In the genomic region with DNA sequence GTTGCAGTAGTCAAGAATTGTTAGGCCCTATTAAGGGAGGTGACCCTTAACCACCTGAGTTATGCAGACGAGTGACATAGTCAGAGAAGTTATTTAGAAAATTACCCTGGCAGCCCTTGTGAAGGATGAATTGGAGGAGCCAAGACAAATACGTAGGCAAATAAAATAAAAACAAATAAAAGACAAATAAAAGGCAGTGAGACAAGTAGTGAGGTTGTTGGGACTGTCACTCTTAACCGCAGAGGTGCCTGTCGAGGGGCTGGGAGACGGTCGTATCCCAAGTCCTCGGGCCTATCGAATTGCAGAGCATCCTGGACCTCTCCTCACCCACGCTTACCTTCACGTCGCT, we compare ENCODE assay signal across 8 cellular contexts. TPM values are rescaled to one million over a fixed set of nuclear protein-coding genes. Genes with fewer than 3 reads are reported as not detected.
DNase-seq lines count a peak whose midpoint lies in the region; ATAC-seq and TF ChIP-seq lines count a peak whose summit lies in the region.

No MANE protein-coding gene starts in this region.

- peak overlapping the region; percentile 86 for H3K4me3 Mint-ChIP-seq in WTC11

- H3K4me3 ChIP-seq in iPS-18a (ENCODE audit: low read length) (peak overlapping the region; percentile 77), spleen (peak overlapping the region; percentile 33 to 80 (median 51))

- peaks cover 6% of the 10 kb centered on the region for H3K4me1 Mint-ChIP-seq in WTC11

- in situ Hi-C loops in G401 (cut with HindIII; ENCODE audit: low sequenced_read_pairs) = no loop called here

- POLR2A ChIA-PET in WTC11 (lab: Charles Lee) = interaction anchor here (0.6 to 2.6 kb wide), 5 partner anchors 15 to 266 kb away, joined by 3 to 12 read pairs (median 7); a partner anchor contains a TSS

- no peak for TF ChIP-seq POLR2A in spleen (IDR thresholded peaks at IDR 0.05)

- H3K27me3 ChIP-seq in iPS-18a (ENCODE audit: control insufficient read depth, insufficient read depth, low read length) (no peaks in the 10 kb centered on the region), spleen (replicated peaks in 1 of 7) (peaks cover 0 to 12% (median 3%) of the 10 kb centered on the region in 7 donors)

- H3K27ac ChIP-seq in iPS-18a (ENCODE audit: low read length) = no peak overlapping the region
- H3K27ac ChIP-seq in spleen = peak overlapping the region in 6 of 8 donors; percentile 49 to 88 (median 82)

- peaks cover 17% of the 10 kb centered on the region for H3K9me3 ChIP-seq in iPS-18a (ENCODE audit: control insufficient read depth, low read depth, low read length)
- no peaks in the 10 kb centered on the region for H3K9me3 ChIP-seq in spleen

- no peaks in the 10 kb centered on the region for H3K9me3 Mint-ChIP-seq in WTC11

- no peaks in the 10 kb centered on the region for H3K36me3 ChIP-seq in iPS-18a (ENCODE audit: control insufficient read depth, low read depth, low read length)
- no peaks in the 10 kb centered on the region for H3K36me3 ChIP-seq in spleen

- no peak for TF ChIP-seq CTCF in WTC11 (IDR thresholded peaks at IDR 0.05)
- TF ChIP-seq CTCF in spleen (IDR thresholded peaks at IDR 0.05 in 8 of 11, conservative IDR thresholded peaks at IDR 0.05 in 3 of 11) = no peak

- DNase-seq in WTC11 (ENCODE audit: low spot score) (no peak), spleen (no peak), GM19240 (ENCODE audit: insufficient read length, low spot score) (no peak), NCI-H1105 treated with DMSO at 0.1 percent for 48 hours (lab: John Stamatoyannopoulos, UW) (no peak), G401 (ENCODE audit: low spot score) (no peak)

- intact Hi-C loops in spleen (cut with DNase I; ENCODE audit: low total_unique reads) = no loop called here

- no peaks in the 10 kb centered on the region; the same call in 1 of the 2 replicates for H3K27me3 Mint-ChIP-seq in WTC11 (ENCODE audit: low read depth)

- H3K36me3 Mint-ChIP-seq in WTC11 = no peaks in the 10 kb centered on the region

- ATAC-seq in GM21529 (IDR thresholded peaks at IDR 0.05; ENCODE audit: unreplicated experiment) = peak; percentile 1
- ATAC-seq in WTC11 = no peak
- no peak for ATAC-seq in GM21423 (IDR thresholded peaks at IDR 0.05; ENCODE audit: unreplicated experiment)

- peak overlapping the region; percentile 23 for H3K9ac ChIP-seq in iPS-18a (ENCODE audit: low read length)

- 8 to 34% (median 13%) methylated on average over 8 to 11 of the region's 11 CpGs for WGBS in spleen, 5 donors

- CTCF ChIA-PET in WTC11 (lab: Charles Lee) = interaction anchor here (0.9 to 2.6 kb wide), 12 partner anchors 15 to 495 kb away, joined by 3 to 19 read pairs (median 5); a partner anchor contains a TSS

- peak overlapping the region; percentile 57; the same call in 1 of the 2 replicates for H3K27ac Mint-ChIP-seq in WTC11

- no peaks in the 10 kb centered on the region for H3K4me1 ChIP-seq in iPS-18a (ENCODE audit: control insufficient read depth, low read depth, low read length)
- H3K4me1 ChIP-seq in spleen = peaks cover 0 to 24% (median 0%) of the 10 kb centered on the region in 6 donors

TF ChIP-seq in WTC11, 78 proteins besides CTCF, POLR2A, EP300 and RAD21 (continues in another document):
- TF ChIP-seq, protein P1, sequence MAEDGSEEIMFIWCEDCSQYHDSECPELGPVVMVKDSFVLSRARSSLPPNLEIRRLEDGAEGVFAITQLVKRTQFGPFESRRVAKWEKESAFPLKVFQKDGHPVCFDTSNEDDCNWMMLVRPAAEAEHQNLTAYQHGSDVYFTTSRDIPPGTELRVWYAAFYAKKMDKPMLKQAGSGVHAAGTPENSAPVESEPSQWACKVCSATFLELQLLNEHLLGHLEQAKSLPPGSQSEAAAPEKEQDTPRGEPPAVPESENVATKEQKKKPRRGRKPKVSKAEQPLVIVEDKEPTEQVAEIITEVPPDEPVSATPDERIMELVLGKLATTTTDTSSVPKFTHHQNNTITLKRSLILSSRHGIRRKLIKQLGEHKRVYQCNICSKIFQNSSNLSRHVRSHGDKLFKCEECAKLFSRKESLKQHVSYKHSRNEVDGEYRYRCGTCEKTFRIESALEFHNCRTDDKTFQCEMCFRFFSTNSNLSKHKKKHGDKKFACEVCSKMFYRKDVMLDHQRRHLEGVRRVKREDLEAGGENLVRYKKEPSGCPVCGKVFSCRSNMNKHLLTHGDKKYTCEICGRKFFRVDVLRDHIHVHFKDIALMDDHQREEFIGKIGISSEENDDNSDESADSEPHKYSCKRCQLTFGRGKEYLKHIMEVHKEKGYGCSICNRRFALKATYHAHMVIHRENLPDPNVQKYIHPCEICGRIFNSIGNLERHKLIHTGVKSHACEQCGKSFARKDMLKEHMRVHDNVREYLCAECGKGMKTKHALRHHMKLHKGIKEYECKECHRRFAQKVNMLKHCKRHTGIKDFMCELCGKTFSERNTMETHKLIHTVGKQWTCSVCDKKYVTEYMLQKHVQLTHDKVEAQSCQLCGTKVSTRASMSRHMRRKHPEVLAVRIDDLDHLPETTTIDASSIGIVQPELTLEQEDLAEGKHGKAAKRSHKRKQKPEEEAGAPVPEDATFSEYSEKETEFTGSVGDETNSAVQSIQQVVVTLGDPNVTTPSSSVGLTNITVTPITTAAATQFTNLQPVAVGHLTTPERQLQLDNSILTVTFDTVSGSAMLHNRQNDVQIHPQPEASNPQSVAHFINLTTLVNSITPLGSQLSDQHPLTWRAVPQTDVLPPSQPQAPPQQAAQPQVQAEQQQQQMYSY (CRISPR knock-in tag; IDR thresholded peaks at IDR 0.05) = no peak
- TF ChIP-seq CBFB (CRISPR knock-in tag; IDR thresholded peaks at IDR 0.05; ENCODE audit: low read depth) (no peak), NFATC4 (CRISPR knock-in tag; IDR thresholded peaks at IDR 0.05) (no peak), ESRRA (CRISPR knock-in tag; IDR thresholded peaks at IDR 0.05; ENCODE audit: borderline replicate concordance) (no peak), EMX1 (CRISPR knock-in tag; IDR thresholded peaks at IDR 0.05) (no peak), NR3C1 (CRISPR knock-in tag; conservative IDR thresholded peaks at IDR 0.05; ENCODE audit: low read depth) (no peak), FOXP1 (CRISPR knock-in tag; IDR thresholded peaks at IDR 0.05; ENCODE audit: borderline replicate concordance) (no peak)
- TF ChIP-seq, protein P2, sequence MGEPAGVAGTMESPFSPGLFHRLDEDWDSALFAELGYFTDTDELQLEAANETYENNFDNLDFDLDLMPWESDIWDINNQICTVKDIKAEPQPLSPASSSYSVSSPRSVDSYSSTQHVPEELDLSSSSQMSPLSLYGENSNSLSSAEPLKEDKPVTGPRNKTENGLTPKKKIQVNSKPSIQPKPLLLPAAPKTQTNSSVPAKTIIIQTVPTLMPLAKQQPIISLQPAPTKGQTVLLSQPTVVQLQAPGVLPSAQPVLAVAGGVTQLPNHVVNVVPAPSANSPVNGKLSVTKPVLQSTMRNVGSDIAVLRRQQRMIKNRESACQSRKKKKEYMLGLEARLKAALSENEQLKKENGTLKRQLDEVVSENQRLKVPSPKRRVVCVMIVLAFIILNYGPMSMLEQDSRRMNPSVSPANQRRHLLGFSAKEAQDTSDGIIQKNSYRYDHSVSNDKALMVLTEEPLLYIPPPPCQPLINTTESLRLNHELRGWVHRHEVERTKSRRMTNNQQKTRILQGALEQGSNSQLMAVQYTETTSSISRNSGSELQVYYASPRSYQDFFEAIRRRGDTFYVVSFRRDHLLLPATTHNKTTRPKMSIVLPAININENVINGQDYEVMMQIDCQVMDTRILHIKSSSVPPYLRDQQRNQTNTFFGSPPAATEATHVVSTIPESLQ (CRISPR knock-in tag; IDR thresholded peaks at IDR 0.05) = no peak
- TF ChIP-seq, protein P3, sequence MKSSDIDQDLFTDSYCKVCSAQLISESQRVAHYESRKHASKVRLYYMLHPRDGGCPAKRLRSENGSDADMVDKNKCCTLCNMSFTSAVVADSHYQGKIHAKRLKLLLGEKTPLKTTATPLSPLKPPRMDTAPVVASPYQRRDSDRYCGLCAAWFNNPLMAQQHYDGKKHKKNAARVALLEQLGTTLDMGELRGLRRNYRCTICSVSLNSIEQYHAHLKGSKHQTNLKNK (CRISPR knock-in tag; IDR thresholded peaks at IDR 0.05) = no peak
- TF ChIP-seq, protein P4, sequence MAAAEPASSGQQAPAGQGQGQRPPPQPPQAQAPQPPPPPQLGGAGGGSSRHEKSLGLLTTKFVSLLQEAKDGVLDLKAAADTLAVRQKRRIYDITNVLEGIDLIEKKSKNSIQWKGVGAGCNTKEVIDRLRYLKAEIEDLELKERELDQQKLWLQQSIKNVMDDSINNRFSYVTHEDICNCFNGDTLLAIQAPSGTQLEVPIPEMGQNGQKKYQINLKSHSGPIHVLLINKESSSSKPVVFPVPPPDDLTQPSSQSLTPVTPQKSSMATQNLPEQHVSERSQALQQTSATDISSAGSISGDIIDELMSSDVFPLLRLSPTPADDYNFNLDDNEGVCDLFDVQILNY (CRISPR knock-in tag; IDR thresholded peaks at IDR 0.05) = no peak
- TF ChIP-seq, protein P5, sequence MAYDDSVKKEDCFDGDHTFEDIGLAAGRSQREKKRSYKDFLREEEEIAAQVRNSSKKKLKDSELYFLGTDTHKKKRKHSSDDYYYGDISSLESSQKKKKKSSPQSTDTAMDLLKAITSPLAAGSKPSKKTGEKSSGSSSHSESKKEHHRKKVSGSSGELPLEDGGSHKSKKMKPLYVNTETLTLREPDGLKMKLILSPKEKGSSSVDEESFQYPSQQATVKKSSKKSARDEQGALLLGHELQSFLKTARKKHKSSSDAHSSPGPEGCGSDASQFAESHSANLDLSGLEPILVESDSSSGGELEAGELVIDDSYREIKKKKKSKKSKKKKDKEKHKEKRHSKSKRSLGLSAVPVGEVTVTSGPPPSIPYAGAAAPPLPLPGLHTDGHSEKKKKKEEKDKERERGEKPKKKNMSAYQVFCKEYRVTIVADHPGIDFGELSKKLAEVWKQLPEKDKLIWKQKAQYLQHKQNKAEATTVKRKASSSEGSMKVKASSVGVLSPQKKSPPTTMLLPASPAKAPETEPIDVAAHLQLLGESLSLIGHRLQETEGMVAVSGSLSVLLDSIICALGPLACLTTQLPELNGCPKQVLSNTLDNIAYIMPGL (CRISPR knock-in tag; IDR thresholded peaks at IDR 0.05) = no peak
- TF ChIP-seq, protein P6, sequence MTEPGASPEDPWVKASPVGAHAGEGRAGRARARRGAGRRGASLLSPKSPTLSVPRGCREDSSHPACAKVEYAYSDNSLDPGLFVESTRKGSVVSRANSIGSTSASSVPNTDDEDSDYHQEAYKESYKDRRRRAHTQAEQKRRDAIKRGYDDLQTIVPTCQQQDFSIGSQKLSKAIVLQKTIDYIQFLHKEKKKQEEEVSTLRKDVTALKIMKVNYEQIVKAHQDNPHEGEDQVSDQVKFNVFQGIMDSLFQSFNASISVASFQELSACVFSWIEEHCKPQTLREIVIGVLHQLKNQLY (CRISPR knock-in tag; IDR thresholded peaks at IDR 0.05) = no peak

RNA-seq across cellular contexts. Expression of a gene that starts 0.4 kb away (rescaled TPM):
- total RNA-seq in WTC11 (2021) (1.5 to 1.9 TPM (median 1.6 TPM) in 3 replicates), spleen (1 to 10 TPM in 5 of 7 donors, under 1 TPM in 2; 0.52 to 2.2 (median 1.1) TPM)
- under 1 TPM; 0.22 to 0.26 (median 0.23) TPM for polyA plus RNA-seq in spleen
- total RNA-seq in G401 (2014; rRNA removed; shearing (Covaris generic)) = not detected in 2 replicates

RNA-seq across cellular contexts. Expression of a gene that starts 58.0 kb away (rescaled TPM):
- 23.7 to 25.7 TPM (median 25.2 TPM) in 3 replicates for total RNA-seq in WTC11 (2021)
- 10 to 100 TPM in 2 of 7 donors, 1 to 10 TPM in 5; 6.8 to 16.9 (median 8.5) TPM for total RNA-seq in spleen
- polyA plus RNA-seq in spleen = 1 to 10 TPM; 4.2 to 4.8 (median 4.2) TPM
- not detected in 2 replicates for total RNA-seq in G401 (2014; rRNA removed; shearing (Covaris generic))
